ENCODE assay signal across 8 cellular contexts in genomic region chr9:85741875-85742629, GRCh38. TPM values are rescaled to one million over a fixed set of nuclear protein-coding genes. Genes with fewer than 3 reads are reported as not detected.
DNase-seq lines count a peak whose midpoint lies in the region; ATAC-seq and TF ChIP-seq lines count a peak whose summit lies in the region.

A gene with protein sequence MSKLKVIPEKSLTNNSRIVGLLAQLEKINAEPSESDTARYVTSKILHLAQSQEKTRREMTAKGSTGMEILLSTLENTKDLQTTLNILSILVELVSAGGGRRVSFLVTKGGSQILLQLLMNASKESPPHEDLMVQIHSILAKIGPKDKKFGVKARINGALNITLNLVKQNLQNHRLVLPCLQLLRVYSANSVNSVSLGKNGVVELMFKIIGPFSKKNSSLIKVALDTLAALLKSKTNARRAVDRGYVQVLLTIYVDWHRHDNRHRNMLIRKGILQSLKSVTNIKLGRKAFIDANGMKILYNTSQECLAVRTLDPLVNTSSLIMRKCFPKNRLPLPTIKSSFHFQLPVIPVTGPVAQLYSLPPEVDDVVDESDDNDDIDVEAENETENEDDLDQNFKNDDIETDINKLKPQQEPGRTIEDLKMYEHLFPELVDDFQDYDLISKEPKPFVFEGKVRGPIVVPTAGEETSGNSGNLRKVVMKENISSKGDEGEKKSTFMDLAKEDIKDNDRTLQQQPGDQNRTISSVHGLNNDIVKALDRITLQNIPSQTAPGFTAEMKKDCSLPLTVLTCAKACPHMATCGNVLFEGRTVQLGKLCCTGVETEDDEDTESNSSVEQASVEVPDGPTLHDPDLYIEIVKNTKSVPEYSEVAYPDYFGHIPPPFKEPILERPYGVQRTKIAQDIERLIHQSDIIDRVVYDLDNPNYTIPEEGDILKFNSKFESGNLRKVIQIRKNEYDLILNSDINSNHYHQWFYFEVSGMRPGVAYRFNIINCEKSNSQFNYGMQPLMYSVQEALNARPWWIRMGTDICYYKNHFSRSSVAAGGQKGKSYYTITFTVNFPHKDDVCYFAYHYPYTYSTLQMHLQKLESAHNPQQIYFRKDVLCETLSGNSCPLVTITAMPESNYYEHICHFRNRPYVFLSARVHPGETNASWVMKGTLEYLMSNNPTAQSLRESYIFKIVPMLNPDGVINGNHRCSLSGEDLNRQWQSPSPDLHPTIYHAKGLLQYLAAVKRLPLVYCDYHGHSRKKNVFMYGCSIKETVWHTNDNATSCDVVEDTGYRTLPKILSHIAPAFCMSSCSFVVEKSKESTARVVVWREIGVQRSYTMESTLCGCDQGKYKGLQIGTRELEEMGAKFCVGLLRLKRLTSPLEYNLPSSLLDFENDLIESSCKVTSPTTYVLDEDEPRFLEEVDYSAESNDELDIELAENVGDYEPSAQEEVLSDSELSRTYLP (minus strand): TSS chr9:85741954. CDS start chr9:85712533, 29,421 bp downstream.

- no peaks in the 10 kb centered on the region for H3K36me3 ChIP-seq in kidney epithelial cell (ENCODE audit: control insufficient read depth, insufficient read depth, low read length)

- TF ChIP-seq CTCF in AG09319 (IDR thresholded peaks at IDR 0.05; ENCODE audit: low read depth, low read length) (no peak), kidney epithelial cell (IDR thresholded peaks at IDR 0.05; ENCODE audit: insufficient read depth, low read length, poor library complexity, severe bottlenecking) (no peak)

- DNase-seq in AG09319 (ENCODE audit: extremely low read depth, low read depth) (peak; percentile 76), NCI-H460 (ENCODE audit: extremely low read depth, low read depth) (peak; percentile 91), cerebellar cortex (ENCODE audit: low spot score) (peak; percentile 94), kidney epithelial cell (ENCODE audit: low read depth) (peak; percentile 58)
- peak; percentile 99 for DNase-seq in activated CD4-positive, CD25-positive, alpha-beta regulatory T cell treated with anti-CD3 and anti-CD28 coated beads, Interleukin-2, amount 50 U/mL, for 72 hours
- DNase-seq in stimulated activated CD4-positive, alpha-beta T cell treated with anti-CD3 and anti-CD28 coated beads, Interleukin-15, amount 100 ng/mL, for 24 hours = peak; percentile 98

- H3K4me3 ChIP-seq in kidney epithelial cell (ENCODE audit: low read depth, low read length) = peak within 1 kb of the TSS; percentile 84

- no peaks in the 10 kb centered on the region for H3K27me3 ChIP-seq in kidney epithelial cell (ENCODE audit: control insufficient read depth, insufficient read depth, low read length)

- ATAC-seq in GM19035 (IDR thresholded peaks at IDR 0.05; ENCODE audit: unreplicated experiment) = peak; percentile 84
- peak; percentile 76 for ATAC-seq in HG03342 (IDR thresholded peaks at IDR 0.05; ENCODE audit: unreplicated experiment)

RNA-seq across cellular contexts. Expression of the gene that starts here (rescaled TPM):
- total RNA-seq in NCI-H460 (2014; rRNA removed; shearing (Covaris generic)) = 35.1 and 38.3 TPM in 2 replicates
- 17.6 and 25.3 TPM in 2 replicates for polyA plus RNA-seq in NCI-H460 (2014; cell fraction: nucleus; rRNA removed)
- total RNA-seq in kidney epithelial cell = 18.2 and 21.8 TPM in 2 replicates

Comparison
In these comparisons a context has a peak if more than half of its experiments do, and no peak if none do; other contexts are left out.
1. Peak in every context shown above with its lines: DNase-seq, ATAC-seq and H3K4me3 ChIP-seq.